ENCODE assay signal across 9 cellular contexts in genomic region chr2:190342601-190343000, GRCh38. TPM values are rescaled to one million over a fixed set of nuclear protein-coding genes. Genes with fewer than 3 reads are reported as not detected.
A peak's percentile ranks its signal among the peaks of the same experiment; 100 is the strongest.
DNase-seq lines count a peak whose midpoint lies in the region; ATAC-seq and TF ChIP-seq lines count a peak whose summit lies in the region.
"Had no signal": no experiment of that assay in that cellular context is flagged by ENCODE, and none has a peak within 500 bp of the region (broad histone marks: within the 10 kb centered on the region; RNA-seq: fewer than 3 reads in every experiment).

No MANE protein-coding gene starts in this region.

- peaks cover 4 to 7% of the 10 kb centered on the region in 2 donors for H3K36me3 Mint-ChIP-seq in CD14-positive monocyte
- no peaks in the 10 kb centered on the region for H3K36me3 Mint-ChIP-seq in effector memory CD8-positive, alpha-beta T cell (ENCODE audit: insufficient read depth)

- H3K36me3 ChIP-seq in HCT116 (ENCODE audit: control insufficient read depth in 1 of 2, insufficient read depth in 2 of 2, low read length in 2 of 2) = no peaks in the 10 kb centered on the region
- H3K36me3 ChIP-seq in osteoblast (ENCODE audit: insufficient read depth, low read length) = no peaks in the 10 kb centered on the region

- H3K27ac ChIP-seq in HCT116 (ENCODE audit: low read depth, low read length) = no peak overlapping the region
- H3K27ac ChIP-seq in osteoblast (ENCODE audit: low read depth, low read length) = no peak overlapping the region

- H4K20me1 ChIP-seq in HCT116 (ENCODE audit: insufficient read depth) (no peaks in the 10 kb centered on the region), osteoblast (ENCODE audit: insufficient read depth, low read length) (no peaks in the 10 kb centered on the region)

- H3K4me1 Mint-ChIP-seq in CD14-positive monocyte = peaks cover 20% of the 10 kb centered on the region
- peaks cover 7 to 8% of the 10 kb centered on the region in 2 donors for H3K4me1 Mint-ChIP-seq in effector memory CD8-positive, alpha-beta T cell (ENCODE audit: low read depth in 2 of 2)

- H3K9me3 Mint-ChIP-seq in CD14-positive monocyte = peaks cover 0 to 1% (median 0%) of the 10 kb centered on the region in 7 donors
- no peaks in the 10 kb centered on the region for H3K9me3 Mint-ChIP-seq in effector memory CD8-positive, alpha-beta T cell

- H2AFZ ChIP-seq in HCT116 (ENCODE audit: low read depth, low read length, poor library complexity, severe bottlenecking) = no peak overlapping the region
- H2AFZ ChIP-seq in osteoblast (ENCODE audit: low read length) = peak overlapping the region; percentile 50

- intact Hi-C loops in CD14-positive monocyte (cut with micrococcal nuclease) = no loop called here
- intact Hi-C loops in HCT116 (cut with micrococcal nuclease) = no loop called here

- RAD21 ChIA-PET in HCT116 (lab: Charles Lee; ENCODE audit: low non-redundant PET in 1 of 2, low total read pairs in 2 of 2, uncharacterized antibody in 2 of 2, unreplicated experiment in 2 of 2) = no interaction called here

- H3K4me3 ChIP-seq in HCT116 (replicated peaks in 1 of 2; ENCODE audit: low read depth in 1 of 2, low read length in 2 of 2) = no peak overlapping the region
- no peak overlapping the region for H3K4me3 ChIP-seq in osteoblast (ENCODE audit: insufficient read depth, low read length)

- no peaks in the 10 kb centered on the region for H3K27me3 Mint-ChIP-seq in CD14-positive monocyte (ENCODE audit: low read depth in 3 of 3)
- no peaks in the 10 kb centered on the region for H3K27me3 Mint-ChIP-seq in effector memory CD8-positive, alpha-beta T cell

- H3K9ac ChIP-seq in HCT116 (ENCODE audit: low read length) = no peak overlapping the region

- H3K9me3 ChIP-seq in HCT116 (ENCODE audit: control insufficient read depth in 1 of 2, insufficient read depth in 1 of 2, low read depth in 1 of 2, low read length in 2 of 2) (no peaks in the 10 kb centered on the region), osteoblast (ENCODE audit: low read depth, low read length) (no peaks in the 10 kb centered on the region)

- DNase-seq in CD14-positive monocyte (ENCODE audit: low spot score) (no peak), HCT116 (ENCODE audit: low read depth, low spot score) (no peak), osteoblast (ENCODE audit: insufficient read length, low spot score, missing footprints) (no peak), middle frontal gyrus (ENCODE audit: extremely low spot score, low spot score) (no peak), islet precursor cell (no peak), kidney tubule cell (ENCODE audit: low spot score) (no peak), NCI-H146 treated with DMSO at 0.1 percent for 48 hours (lab: John Stamatoyannopoulos, UW; ENCODE audit: unreplicated experiment) (no peak)
- DNase-seq in effector memory CD8-positive, alpha-beta T cell = no peak
- DNase-seq: NCI-H1092 had no signal

- TF ChIP-seq CTCF in CD14-positive monocyte (IDR thresholded peaks at IDR 0.05) (no peak), HCT116 (IDR thresholded peaks at IDR 0.05 in 2 of 3, conservative IDR thresholded peaks at IDR 0.05 in 1 of 3; ENCODE audit: borderline replicate concordance in 1 of 3, insufficient read depth in 1 of 3, low read depth in 2 of 3, low read length in 2 of 3) (no peak), osteoblast (IDR thresholded peaks at IDR 0.05; ENCODE audit: extremely low read depth, low read depth, low read length) (no peak)

- peaks cover 19 to 39% of the 10 kb centered on the region in 2 experiments; a peak in 3 of 4 replicates for H3K4me1 ChIP-seq in HCT116 (ENCODE audit: control insufficient read depth in 1 of 2, insufficient read depth in 2 of 2, low read length in 2 of 2)
- H3K4me1 ChIP-seq in osteoblast (ENCODE audit: insufficient read depth, low read length) = peaks cover 11% of the 10 kb centered on the region

- H3K4me2 ChIP-seq in HCT116 (ENCODE audit: low read length) (peak overlapping the region; percentile 72), osteoblast (ENCODE audit: insufficient read depth, low read length) (peak overlapping the region; percentile 77)

- H3K4me3 Mint-ChIP-seq in CD14-positive monocyte = no peak overlapping the region
- H3K4me3 Mint-ChIP-seq in effector memory CD8-positive, alpha-beta T cell = peak overlapping the region; percentile 85 to 95

- H3K27me3 ChIP-seq in HCT116 (ENCODE audit: insufficient read depth, low read length) (no peaks in the 10 kb centered on the region), osteoblast (ENCODE audit: insufficient read depth, low read length) (no peaks in the 10 kb centered on the region)

- no peaks in the 10 kb centered on the region for H3K9me2 ChIP-seq in HCT116 (ENCODE audit: insufficient read depth)

- peak overlapping the region in 5 of 7 donors; percentile 83 to 97 (median 86) for H3K27ac Mint-ChIP-seq in CD14-positive monocyte
- peak overlapping the region in 1 of 2 donors; percentile 81 for H3K27ac Mint-ChIP-seq in effector memory CD8-positive, alpha-beta T cell

- no peak for TF ChIP-seq POLR2A in HCT116 (IDR thresholded peaks at IDR 0.05; ENCODE audit: borderline replicate concordance, extremely low read depth, insufficient read depth, insufficient read length)

- POLR2A ChIA-PET in HCT116 (lab: Charles Lee) = no interaction called here

- CTCF ChIA-PET in HCT116 (lab: Charles Lee) = interaction anchor here (1.1 kb wide), 1 partner anchor 10 kb away, joined by 3 read pairs; no protein-coding TSS in a partner anchor

- TF ChIP-seq RAD21 in HCT116 (IDR thresholded peaks at IDR 0.05; ENCODE audit: low read depth) = no peak

- H3K79me2 ChIP-seq in HCT116 (ENCODE audit: insufficient read depth, low read length) = peaks cover 25% of the 10 kb centered on the region
- H3K79me2 ChIP-seq in osteoblast (ENCODE audit: insufficient read depth, low read length) = peaks cover 30% of the 10 kb centered on the region

- TSS peak; percentile 81 for BruUV-seq in HCT116 (replicated peaks; lab: Mats Ljungman, UMichigan)

- ATAC-seq in HCT116 = no peak
- ATAC-seq in effector memory CD8-positive, alpha-beta T cell (replicated peaks) = no peak

TF ChIP-seq in HCT116, 20 proteins besides CTCF, POLR2A, EP300 and RAD21:
- TF ChIP-seq ATF3 (IDR thresholded peaks at IDR 0.05) (no peak), FOSL1 (IDR thresholded peaks at IDR 0.05; ENCODE audit: low read depth) (no peak), MAX (IDR thresholded peaks at IDR 0.05) (no peak), REST (IDR thresholded peaks at IDR 0.05; ENCODE audit: low read depth) (no peak), ZBTB33 (IDR thresholded peaks at IDR 0.05; ENCODE audit: extremely low read depth, insufficient replicate concordance, low read length) (no peak), TCF7L2 (IDR thresholded peaks at IDR 0.05; ENCODE audit: borderline replicate concordance, extremely low read depth, insufficient read depth, insufficient read length) (no peak), EZH2phosphoT487 (IDR thresholded peaks at IDR 0.05; ENCODE audit: borderline replicate concordance) (no peak), CBX3 (IDR thresholded peaks at IDR 0.05; ENCODE audit: low read depth) (no peak)

RNA-seq across cellular contexts. Expression of gene INPP1, which starts 0.8 kb away (rescaled TPM):
- polyA plus RNA-seq in CD14-positive monocyte = 10 to 100 TPM; 13.3 to 17.8 TPM
- total RNA-seq in HCT116 (2021; ENCODE audit: unreplicated experiment) (19.6 TPM), osteoblast (11.6 and 15.0 TPM in 2 replicates)
- 14.3 and 18.5 TPM in 2 replicates for polyA plus RNA-seq in HCT116 (2012)

RNA-seq across cellular contexts. Expression of gene HIBCH, which starts 23.0 kb away (rescaled TPM):
- 1 to 10 TPM; 7.3 to 8.2 TPM for polyA plus RNA-seq in CD14-positive monocyte
- total RNA-seq in HCT116 (2021; ENCODE audit: unreplicated experiment) (24.7 TPM), osteoblast (14.5 and 15.6 TPM in 2 replicates)
- polyA plus RNA-seq in HCT116 (2012) = 4.4 and 7.7 TPM in 2 replicates

Comparison
In these comparisons a context has a peak if more than half of its experiments do, and no peak if none do; other contexts are left out.
1. H3K4me3 Mint-ChIP-seq: peak in effector memory CD8-positive, alpha-beta T cell (2 of 2); none in CD14-positive monocyte (0 of 2).